Comparison of ENCODE assay signal across 19 cellular contexts in genomic region chr20:36401336-36401735, GRCh38.
"Had no signal": no experiment of that assay in that cellular context is flagged by ENCODE, and none has a peak within 500 bp of the region (broad histone marks: within the 10 kb centered on the region; RNA-seq: fewer than 3 reads in every experiment).

No MANE protein-coding gene starts in this region.

- H3K9me3 Mint-ChIP-seq: effector memory CD8-positive, alpha-beta T cell had no signal

- H3K36me3 ChIP-seq: esophagus squamous epithelium, ovary, sigmoid colon, tibial artery, upper lobe of left lung had no signal

- H3K4me1 ChIP-seq: esophagus squamous epithelium, psoas muscle, sigmoid colon, testis, tibial artery had no signal

- ATAC-seq: effector memory CD8-positive, alpha-beta T cell; naive thymus-derived CD8-positive, alpha-beta T cell; psoas muscle; stimulated activated effector memory CD8-positive, alpha-beta T cell treated with anti-CD3 and anti-CD28 coated beads, Interleukin-12 subunit alpha, Interleukin-12 subunit beta, amount 100 ng/mL, for 72 hours; stimulated activated naive CD8-positive, alpha-beta T cell treated with anti-CD3 and anti-CD28 coated beads, Interleukin-15, Interleukin-2, amounts not matched to agents 100 U/mL and 50 U/mL, for 24 hours had no signal

- H3K27ac ChIP-seq: esophagus squamous epithelium, ovary, psoas muscle, sigmoid colon, testis, tibial artery, upper lobe of left lung had no signal

- H3K4me3 Mint-ChIP-seq: effector memory CD8-positive, alpha-beta T cell; naive thymus-derived CD8-positive, alpha-beta T cell; nephron progenitor cell; stimulated activated effector memory CD8-positive, alpha-beta T cell treated with anti-CD3 and anti-CD28 coated beads, Interleukin-12 subunit alpha, Interleukin-12 subunit beta, amount 100 ng/mL, for 72 hours had no signal

- H3K27me3 ChIP-seq: ovary, testis, upper lobe of left lung had no signal

- H3K36me3 Mint-ChIP-seq: stimulated activated effector memory CD8-positive, alpha-beta T cell treated with anti-CD3 and anti-CD28 coated beads, Interleukin-12 subunit alpha, Interleukin-12 subunit beta, amount 100 ng/mL, for 72 hours had no signal

- H3K9me3 ChIP-seq: ovary, psoas muscle, sigmoid colon, testis, upper lobe of left lung had no signal

- H3K4me3 ChIP-seq: esophagus squamous epithelium, ovary, psoas muscle, sigmoid colon, testis, tibial artery, upper lobe of left lung had no signal

- H3K27ac Mint-ChIP-seq: effector memory CD8-positive, alpha-beta T cell; naive thymus-derived CD8-positive, alpha-beta T cell; nephron progenitor cell; stimulated activated effector memory CD8-positive, alpha-beta T cell treated with anti-CD3 and anti-CD28 coated beads, Interleukin-12 subunit alpha, Interleukin-12 subunit beta, amount 100 ng/mL, for 72 hours had no signal

- DNase-seq: cortex of kidney; effector memory CD8-positive, alpha-beta T cell; erythroblast; esophagus squamous epithelium; foreskin melanocyte; naive thymus-derived CD8-positive, alpha-beta T cell; nephron progenitor cell; occipital lobe; ovary; psoas muscle; right cardiac atrium; sigmoid colon; stimulated activated CD4-positive, alpha-beta T cell treated with anti-CD3 and anti-CD28 coated beads, Interleukin-2, amount 100 ng/mL, for 24 hours; stimulated activated CD4-positive, alpha-beta T cell treated with anti-CD3 and anti-CD28 coated beads, Interleukin-4, amount 100 ng/mL, for 24 hours; stimulated activated naive CD8-positive, alpha-beta T cell treated with anti-CD3 and anti-CD28 coated beads, Interleukin-15, Interleukin-2, amounts not matched to agents 100 U/mL and 50 U/mL, for 24 hours; testis; tibial artery; upper lobe of left lung had no signal
